ENCODE assay signal across 1 cellular context in the genomic region with DNA sequence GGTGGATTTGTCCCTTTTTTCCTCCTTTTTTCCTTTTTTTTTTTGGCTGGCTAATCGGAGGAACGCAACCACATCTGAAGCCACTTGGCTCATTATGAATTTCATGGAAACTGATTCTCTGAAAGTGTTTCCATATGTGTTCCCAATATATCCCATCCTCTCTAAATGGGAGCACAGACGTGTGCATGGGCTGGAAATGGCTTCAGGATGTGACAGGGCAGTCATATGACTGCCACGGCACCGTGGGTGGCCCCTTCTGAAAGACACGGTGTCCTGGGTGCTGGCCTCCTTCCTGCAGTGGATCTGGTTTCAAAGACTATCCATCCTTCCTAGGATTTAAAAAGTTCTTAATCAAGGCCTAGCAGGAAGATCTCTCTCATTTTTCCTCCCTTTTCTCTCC.
TF ChIP-seq lines count a peak whose summit lies in the region.

No MANE protein-coding gene starts in this region.

TF ChIP-seq in GM23338, 12 proteins besides CTCF, POLR2A, EP300 and RAD21:
- TF ChIP-seq, protein P1, sequence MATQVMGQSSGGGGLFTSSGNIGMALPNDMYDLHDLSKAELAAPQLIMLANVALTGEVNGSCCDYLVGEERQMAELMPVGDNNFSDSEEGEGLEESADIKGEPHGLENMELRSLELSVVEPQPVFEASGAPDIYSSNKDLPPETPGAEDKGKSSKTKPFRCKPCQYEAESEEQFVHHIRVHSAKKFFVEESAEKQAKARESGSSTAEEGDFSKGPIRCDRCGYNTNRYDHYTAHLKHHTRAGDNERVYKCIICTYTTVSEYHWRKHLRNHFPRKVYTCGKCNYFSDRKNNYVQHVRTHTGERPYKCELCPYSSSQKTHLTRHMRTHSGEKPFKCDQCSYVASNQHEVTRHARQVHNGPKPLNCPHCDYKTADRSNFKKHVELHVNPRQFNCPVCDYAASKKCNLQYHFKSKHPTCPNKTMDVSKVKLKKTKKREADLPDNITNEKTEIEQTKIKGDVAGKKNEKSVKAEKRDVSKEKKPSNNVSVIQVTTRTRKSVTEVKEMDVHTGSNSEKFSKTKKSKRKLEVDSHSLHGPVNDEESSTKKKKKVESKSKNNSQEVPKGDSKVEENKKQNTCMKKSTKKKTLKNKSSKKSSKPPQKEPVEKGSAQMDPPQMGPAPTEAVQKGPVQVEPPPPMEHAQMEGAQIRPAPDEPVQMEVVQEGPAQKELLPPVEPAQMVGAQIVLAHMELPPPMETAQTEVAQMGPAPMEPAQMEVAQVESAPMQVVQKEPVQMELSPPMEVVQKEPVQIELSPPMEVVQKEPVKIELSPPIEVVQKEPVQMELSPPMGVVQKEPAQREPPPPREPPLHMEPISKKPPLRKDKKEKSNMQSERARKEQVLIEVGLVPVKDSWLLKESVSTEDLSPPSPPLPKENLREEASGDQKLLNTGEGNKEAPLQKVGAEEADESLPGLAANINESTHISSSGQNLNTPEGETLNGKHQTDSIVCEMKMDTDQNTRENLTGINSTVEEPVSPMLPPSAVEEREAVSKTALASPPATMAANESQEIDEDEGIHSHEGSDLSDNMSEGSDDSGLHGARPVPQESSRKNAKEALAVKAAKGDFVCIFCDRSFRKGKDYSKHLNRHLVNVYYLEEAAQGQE (IDR thresholded peaks at IDR 0.05; ENCODE audit: unreplicated experiment) = no peak
- TF ChIP-seq STAT1 (IDR thresholded peaks at IDR 0.05; ENCODE audit: unreplicated experiment) = no peak
